16 cellular contexts compared by ENCODE assay signal in the genomic region with DNA sequence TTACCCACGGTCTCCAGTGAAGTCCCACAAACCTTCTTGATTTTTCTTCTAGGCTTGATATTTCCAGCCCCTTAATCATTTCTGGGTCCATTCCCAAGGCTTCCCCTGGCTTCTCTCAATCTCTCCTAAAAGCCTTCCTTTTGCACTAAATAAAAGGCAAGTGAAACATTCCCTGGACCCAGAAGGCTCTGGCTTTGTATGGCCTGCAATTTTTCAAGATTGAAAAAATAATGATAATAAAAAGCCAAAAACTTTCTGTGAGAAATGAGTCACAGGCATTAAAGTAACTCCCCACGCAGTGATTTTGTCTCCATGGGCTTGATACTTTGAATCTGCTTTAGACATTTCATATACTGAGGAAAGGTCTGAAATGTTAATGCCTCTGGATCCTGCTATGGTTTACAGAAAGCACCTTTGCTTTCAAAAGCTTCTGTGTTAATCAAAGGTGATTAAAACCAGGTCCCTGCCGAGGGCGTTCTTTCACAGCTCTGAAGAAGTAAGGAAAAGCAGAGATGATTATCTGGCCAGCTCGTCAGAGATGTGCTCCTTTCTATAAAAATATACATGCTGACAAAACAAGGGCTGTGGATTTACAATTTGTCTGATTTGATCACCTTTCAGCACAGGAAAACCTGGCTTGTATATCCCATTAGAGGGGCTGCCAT.
DNase-seq lines count a peak whose midpoint lies in the region; ATAC-seq and TF ChIP-seq lines count a peak whose summit lies in the region.
"Had no signal": no experiment of that assay in that cellular context is flagged by ENCODE, and none has a peak within 500 bp of the region (broad histone marks: within the 10 kb centered on the region; RNA-seq: fewer than 3 reads in every experiment).

No MANE protein-coding gene starts in this region.

- H3K79me2 ChIP-seq in osteoblast (ENCODE audit: insufficient read depth, low read length): no peaks in the 10 kb centered on the region

- no peak overlapping the region for H3K27ac Mint-ChIP-seq in activated CD4-positive, alpha-beta T cell treated with anti-CD3 and anti-CD28 coated beads, Interleukin-2, amount 10 ng/mL, durations not matched to agents 24 days and 14 days
- H3K27ac Mint-ChIP-seq: CD14-positive monocyte; CD4-positive, alpha-beta memory T cell had no signal

- ATAC-seq in left ventricle myocardium superior (peak; percentile 27), HG03039 (IDR thresholded peaks at IDR 0.05; ENCODE audit: unreplicated experiment) (no peak)

- no peaks in the 10 kb centered on the region for H3K4me1 Mint-ChIP-seq in activated CD4-positive, alpha-beta T cell treated with anti-CD3 and anti-CD28 coated beads, Interleukin-2, amount 10 ng/mL, durations not matched to agents 24 days and 14 days
- H3K4me1 Mint-ChIP-seq: CD14-positive monocyte had no signal

- H3K27me3 ChIP-seq in left ventricle myocardium inferior (ENCODE audit: low read depth): peaks cover 5% of the 10 kb centered on the region
- H3K27me3 ChIP-seq in osteoblast (ENCODE audit: insufficient read depth, low read length): no peaks in the 10 kb centered on the region
- no peaks in the 10 kb centered on the region for H3K27me3 ChIP-seq in vagina
- H3K27me3 ChIP-seq: BLaER1 had no signal

- peak overlapping the region; percentile 55 for H2AFZ ChIP-seq in osteoblast (ENCODE audit: low read length)

- H3K4me1 ChIP-seq in left ventricle myocardium inferior (no peaks in the 10 kb centered on the region), osteoblast (ENCODE audit: insufficient read depth, low read length) (peaks cover 11% of the 10 kb centered on the region), vagina (peaks cover 13% of the 10 kb centered on the region)
- H3K4me1 ChIP-seq: BLaER1, HAP-1 had no signal

- H3K4me3 ChIP-seq in left ventricle myocardium inferior (no peak overlapping the region), fibroblast of villous mesenchyme (ENCODE audit: low read depth, low read length) (no peak overlapping the region), osteoblast (ENCODE audit: insufficient read depth, low read length) (no peak overlapping the region), vagina (no peak overlapping the region)
- H3K4me3 ChIP-seq: BLaER1, HAP-1 had no signal

- DNase-seq in left ventricle myocardium superior (no peak), left ventricle myocardium inferior (no peak), fibroblast of villous mesenchyme (ENCODE audit: low read depth) (peak; percentile 25), osteoblast (ENCODE audit: insufficient read length, low spot score, missing footprints) (no peak), vagina (ENCODE audit: extremely low spot score in 2 of 2) (no peak), MV-4-11 (lab: John Stamatoyannopoulos, UW) (no peak)
- no peak for DNase-seq in activated CD4-positive, alpha-beta T cell treated with anti-CD3 and anti-CD28 coated beads, Interleukin-2, amount 10 ng/mL, durations not matched to agents 24 days and 14 days
- DNase-seq: 8988T; CD4-positive, alpha-beta memory T cell; DMS153; DMS79; GDM1 had no signal

- H3K27ac ChIP-seq in left ventricle myocardium inferior (replicated peaks) (no peak overlapping the region), osteoblast (ENCODE audit: low read depth, low read length) (no peak overlapping the region), vagina (peak overlapping the region; percentile 54)
- H3K27ac ChIP-seq: BLaER1 had no signal

- no peak for TF ChIP-seq POLR2A in vagina (IDR thresholded peaks at IDR 0.05)

- no peaks in the 10 kb centered on the region for H3K9me3 ChIP-seq in left ventricle myocardium inferior (replicated peaks)
- no peaks in the 10 kb centered on the region for H3K9me3 ChIP-seq in osteoblast (ENCODE audit: low read depth, low read length)
- no peaks in the 10 kb centered on the region for H3K9me3 ChIP-seq in vagina
- H3K9me3 ChIP-seq: BLaER1, HAP-1 had no signal

- H4K20me1 ChIP-seq in osteoblast (ENCODE audit: insufficient read depth, low read length): no peaks in the 10 kb centered on the region
- H4K20me1 ChIP-seq: BLaER1 had no signal

- H3K9me3 Mint-ChIP-seq in activated CD4-positive, alpha-beta T cell treated with anti-CD3 and anti-CD28 coated beads, Interleukin-2, amount 10 ng/mL, durations not matched to agents 24 days and 14 days: no peaks in the 10 kb centered on the region

- peaks cover 5% of the 10 kb centered on the region for H3K27me3 Mint-ChIP-seq in activated CD4-positive, alpha-beta T cell treated with anti-CD3 and anti-CD28 coated beads, Interleukin-2, amount 10 ng/mL, durations not matched to agents 24 days and 14 days

- no peak overlapping the region for H3K4me3 Mint-ChIP-seq in activated CD4-positive, alpha-beta T cell treated with anti-CD3 and anti-CD28 coated beads, Interleukin-2, amount 10 ng/mL, durations not matched to agents 24 days and 14 days
- H3K4me3 Mint-ChIP-seq: CD14-positive monocyte; CD4-positive, alpha-beta memory T cell had no signal

- TF ChIP-seq CTCF in left ventricle myocardium inferior (IDR thresholded peaks at IDR 0.05; ENCODE audit: borderline replicate concordance): no peak
- TF ChIP-seq CTCF in fibroblast of villous mesenchyme (IDR thresholded peaks at IDR 0.05; ENCODE audit: insufficient read depth, low read depth, low read length): no peak
- TF ChIP-seq CTCF in osteoblast (IDR thresholded peaks at IDR 0.05; ENCODE audit: extremely low read depth, low read depth, low read length): no peak
- TF ChIP-seq CTCF in vagina (IDR thresholded peaks at IDR 0.05): no peak

- H3K36me3 Mint-ChIP-seq in activated CD4-positive, alpha-beta T cell treated with anti-CD3 and anti-CD28 coated beads, Interleukin-2, amount 10 ng/mL, durations not matched to agents 24 days and 14 days (ENCODE audit: low read depth): no peaks in the 10 kb centered on the region
- H3K36me3 Mint-ChIP-seq: CD14-positive monocyte; CD4-positive, alpha-beta memory T cell had no signal

- intact Hi-C loops in left ventricle myocardium superior (cut with micrococcal nuclease): no loop called here
- intact Hi-C loops in left ventricle myocardium inferior (cut with micrococcal nuclease): no loop called here
- intact Hi-C loops in vagina (cut with DNase I): no loop called here
- intact Hi-C loops in activated CD4-positive, alpha-beta T cell treated with anti-CD3 and anti-CD28 coated beads, Interleukin-2, amount 10 ng/mL, durations not matched to agents 24 days and 14 days (cut with micrococcal nuclease): no loop called here

- H3K36me3 ChIP-seq in left ventricle myocardium inferior (no peaks in the 10 kb centered on the region), osteoblast (ENCODE audit: insufficient read depth, low read length) (no peaks in the 10 kb centered on the region), vagina (no peaks in the 10 kb centered on the region)
- H3K36me3 ChIP-seq: BLaER1, HAP-1 had no signal

- peak overlapping the region; percentile 13 for H3K4me2 ChIP-seq in osteoblast (ENCODE audit: insufficient read depth, low read length)
- H3K4me2 ChIP-seq: BLaER1 had no signal
